ENCODE assay signal across 1 cellular context in genomic region chr1:52028328-52028727, GRCh38.
TF ChIP-seq lines count a peak whose summit lies in the region.

No MANE protein-coding gene starts in this region.

TF ChIP-seq in A549, 52 proteins besides CTCF, POLR2A, EP300 and RAD21:
- TF ChIP-seq HES2 (IDR thresholded peaks at IDR 0.05) (no peak), ELK1 (IDR thresholded peaks at IDR 0.05; ENCODE audit: low read depth, low read length) (no peak), HDAC2 (IDR thresholded peaks at IDR 0.05) (no peak), FOXS1 (CRISPR knock-in tag; IDR thresholded peaks at IDR 0.05) (no peak), JUN (IDR thresholded peaks at IDR 0.05) (no peak), ZNF302 (CRISPR knock-in tag; IDR thresholded peaks at IDR 0.05) (no peak), RCOR1 (IDR thresholded peaks at IDR 0.05; ENCODE audit: low read depth, low read length) (no peak), SMC3 (IDR thresholded peaks at IDR 0.05) (no peak), ZSCAN20 (CRISPR knock-in tag; IDR thresholded peaks at IDR 0.05) (no peak), ZFP36 (IDR thresholded peaks at IDR 0.05; ENCODE audit: borderline replicate concordance, partially characterized antibody) (no peak), CBX2 (IDR thresholded peaks at IDR 0.05; ENCODE audit: borderline replicate concordance, low read depth) (no peak), MAZ (IDR thresholded peaks at IDR 0.05; ENCODE audit: borderline replicate concordance, low read depth, low read length) (no peak), JUNB (IDR thresholded peaks at IDR 0.05) (no peak), HOXB13 (CRISPR knock-in tag; IDR thresholded peaks at IDR 0.05; ENCODE audit: low read depth) (no peak), FOSL2 (IDR thresholded peaks at IDR 0.05) (no peak), FOSL2 (CRISPR knock-in tag; IDR thresholded peaks at IDR 0.05) (no peak), NR3C1 (IDR thresholded peaks at IDR 0.05) (no peak), FOSB (CRISPR knock-in tag; IDR thresholded peaks at IDR 0.05) (no peak), REST (IDR thresholded peaks at IDR 0.05) (no peak)
TF ChIP-seq in A549: peak in this region for 0.
